In the genomic region with DNA sequence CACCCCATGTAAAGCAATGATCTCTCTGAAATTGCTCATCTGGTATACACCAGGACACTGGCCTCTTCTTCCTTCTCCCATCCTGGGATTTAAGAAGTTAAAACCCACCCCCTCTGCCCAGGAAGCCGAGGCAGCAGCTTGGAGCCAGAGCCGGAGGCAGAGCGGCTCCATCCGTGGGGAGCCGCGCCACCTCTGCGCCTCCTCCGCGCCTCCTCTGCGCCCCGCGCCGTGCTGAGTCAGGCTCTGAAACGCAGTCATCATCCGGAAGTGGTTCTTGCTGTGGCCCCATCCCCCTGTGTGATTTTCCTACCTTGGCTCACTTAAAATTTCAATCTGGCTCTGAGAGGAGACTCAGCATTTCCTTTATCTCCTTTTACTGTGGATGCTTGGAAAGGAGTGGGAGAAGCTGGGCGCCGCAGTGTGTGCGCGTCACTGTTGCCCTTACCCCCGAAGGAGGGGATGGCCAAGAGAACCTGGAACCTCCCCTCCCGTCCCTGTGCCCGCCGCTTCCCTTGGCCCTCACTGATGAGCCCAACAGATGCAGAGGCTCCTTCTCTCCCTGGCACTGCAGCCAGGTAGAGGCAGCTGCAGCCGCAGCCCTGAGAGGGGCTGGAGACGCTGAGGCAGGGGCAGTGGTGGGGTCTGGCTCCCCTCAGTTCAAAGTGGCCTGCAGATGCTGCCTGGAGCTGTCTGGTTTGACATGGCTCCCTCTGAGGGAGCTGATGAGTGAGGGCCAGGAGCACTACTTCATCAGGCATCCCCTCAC, we compare ENCODE assay signal across 1 cellular context.
TF ChIP-seq lines count a peak whose summit lies in the region.

No MANE protein-coding gene starts in this region.

TF ChIP-seq in HepG2, 621 proteins besides CTCF, POLR2A, EP300 and RAD21:
- TF ChIP-seq KDM1A (CRISPR knock-in tag; IDR thresholded peaks at IDR 0.05) (no peak), SP140L (CRISPR knock-in tag; IDR thresholded peaks at IDR 0.05; ENCODE audit: borderline replicate concordance) (no peak), PHF21A (CRISPR knock-in tag; IDR thresholded peaks at IDR 0.05) (no peak), ZNF446 (CRISPR knock-in tag; IDR thresholded peaks at IDR 0.05) (no peak), MYNN (CRISPR knock-in tag; IDR thresholded peaks at IDR 0.05; ENCODE audit: low read depth) (no peak), ARNT2 (CRISPR knock-in tag; IDR thresholded peaks at IDR 0.05; ENCODE audit: low read depth) (no peak), ZKSCAN5 (CRISPR knock-in tag; IDR thresholded peaks at IDR 0.05) (no peak), YEATS2 (CRISPR knock-in tag; IDR thresholded peaks at IDR 0.05; ENCODE audit: borderline replicate concordance) (no peak), SP4 (CRISPR knock-in tag; IDR thresholded peaks at IDR 0.05) (no peak), CBFB (CRISPR knock-in tag; IDR thresholded peaks at IDR 0.05) (no peak), KAT7 (CRISPR knock-in tag; IDR thresholded peaks at IDR 0.05; ENCODE audit: borderline replicate concordance) (no peak), MEIS1 (CRISPR knock-in tag; IDR thresholded peaks at IDR 0.05; ENCODE audit: borderline replicate concordance) (no peak)
- TF ChIP-seq, protein P1, sequence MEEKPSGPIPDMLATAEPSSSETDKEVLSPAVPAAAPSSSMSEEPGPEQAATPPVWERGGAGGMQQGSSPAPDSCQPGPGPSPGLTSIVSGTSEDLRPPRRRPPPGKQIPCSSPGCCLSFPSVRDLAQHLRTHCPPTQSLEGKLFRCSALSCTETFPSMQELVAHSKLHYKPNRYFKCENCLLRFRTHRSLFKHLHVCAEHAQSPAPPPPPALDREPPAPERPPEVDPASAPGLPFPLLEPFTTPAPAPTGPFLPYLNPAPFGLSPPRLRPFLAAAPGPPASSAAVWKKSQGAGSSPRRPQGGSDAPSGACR (CRISPR knock-in tag; IDR thresholded peaks at IDR 0.05) = no peak
- TF ChIP-seq, protein P2, sequence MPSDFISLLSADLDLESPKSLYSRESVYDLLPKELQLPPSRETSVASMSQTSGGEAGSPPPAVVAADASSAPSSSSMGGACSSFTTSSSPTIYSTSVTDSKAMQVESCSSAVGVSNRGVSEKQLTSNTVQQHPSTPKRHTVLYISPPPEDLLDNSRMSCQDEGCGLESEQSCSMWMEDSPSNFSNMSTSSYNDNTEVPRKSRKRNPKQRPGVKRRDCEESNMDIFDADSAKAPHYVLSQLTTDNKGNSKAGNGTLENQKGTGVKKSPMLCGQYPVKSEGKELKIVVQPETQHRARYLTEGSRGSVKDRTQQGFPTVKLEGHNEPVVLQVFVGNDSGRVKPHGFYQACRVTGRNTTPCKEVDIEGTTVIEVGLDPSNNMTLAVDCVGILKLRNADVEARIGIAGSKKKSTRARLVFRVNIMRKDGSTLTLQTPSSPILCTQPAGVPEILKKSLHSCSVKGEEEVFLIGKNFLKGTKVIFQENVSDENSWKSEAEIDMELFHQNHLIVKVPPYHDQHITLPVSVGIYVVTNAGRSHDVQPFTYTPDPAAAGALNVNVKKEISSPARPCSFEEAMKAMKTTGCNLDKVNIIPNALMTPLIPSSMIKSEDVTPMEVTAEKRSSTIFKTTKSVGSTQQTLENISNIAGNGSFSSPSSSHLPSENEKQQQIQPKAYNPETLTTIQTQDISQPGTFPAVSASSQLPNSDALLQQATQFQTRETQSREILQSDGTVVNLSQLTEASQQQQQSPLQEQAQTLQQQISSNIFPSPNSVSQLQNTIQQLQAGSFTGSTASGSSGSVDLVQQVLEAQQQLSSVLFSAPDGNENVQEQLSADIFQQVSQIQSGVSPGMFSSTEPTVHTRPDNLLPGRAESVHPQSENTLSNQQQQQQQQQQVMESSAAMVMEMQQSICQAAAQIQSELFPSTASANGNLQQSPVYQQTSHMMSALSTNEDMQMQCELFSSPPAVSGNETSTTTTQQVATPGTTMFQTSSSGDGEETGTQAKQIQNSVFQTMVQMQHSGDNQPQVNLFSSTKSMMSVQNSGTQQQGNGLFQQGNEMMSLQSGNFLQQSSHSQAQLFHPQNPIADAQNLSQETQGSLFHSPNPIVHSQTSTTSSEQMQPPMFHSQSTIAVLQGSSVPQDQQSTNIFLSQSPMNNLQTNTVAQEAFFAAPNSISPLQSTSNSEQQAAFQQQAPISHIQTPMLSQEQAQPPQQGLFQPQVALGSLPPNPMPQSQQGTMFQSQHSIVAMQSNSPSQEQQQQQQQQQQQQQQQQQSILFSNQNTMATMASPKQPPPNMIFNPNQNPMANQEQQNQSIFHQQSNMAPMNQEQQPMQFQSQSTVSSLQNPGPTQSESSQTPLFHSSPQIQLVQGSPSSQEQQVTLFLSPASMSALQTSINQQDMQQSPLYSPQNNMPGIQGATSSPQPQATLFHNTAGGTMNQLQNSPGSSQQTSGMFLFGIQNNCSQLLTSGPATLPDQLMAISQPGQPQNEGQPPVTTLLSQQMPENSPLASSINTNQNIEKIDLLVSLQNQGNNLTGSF (CRISPR knock-in tag; IDR thresholded peaks at IDR 0.05) = no peak
TF ChIP-seq in HepG2: peak in this region for 0.
